In the genomic region with DNA sequence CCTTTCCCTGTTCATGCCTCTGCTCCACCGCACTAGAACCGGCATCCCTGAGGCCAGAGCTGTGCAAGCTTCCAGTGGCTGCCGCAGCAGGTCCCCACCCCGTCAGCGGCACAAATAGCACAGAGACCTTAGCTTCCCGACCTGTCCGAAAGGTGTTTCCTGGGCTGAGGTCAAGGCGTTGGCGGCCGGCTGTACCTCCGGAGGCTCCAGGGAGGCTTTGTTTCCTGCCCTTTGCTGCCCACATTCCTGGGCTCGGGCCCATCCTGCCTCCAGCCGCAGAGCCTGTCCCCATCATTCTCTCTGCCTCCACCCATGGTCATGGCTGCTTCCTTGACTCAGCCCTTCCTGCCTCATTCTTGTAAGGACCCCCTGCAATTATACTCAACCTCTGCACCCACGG, we compare ENCODE assay signal across 21 cellular contexts. TPM values are rescaled to one million over a fixed set of nuclear protein-coding genes. Genes with fewer than 3 reads are reported as not detected.
"Had no signal": no experiment of that assay in that cellular context is flagged by ENCODE, and none has a peak within 500 bp of the region (broad histone marks: within the 10 kb centered on the region; RNA-seq: fewer than 3 reads in every experiment).

No MANE protein-coding gene starts in this region.

- H3K4me3 ChIP-seq: esophagus squamous epithelium, gastrocnemius medialis, heart left ventricle, neural progenitor cell, prostate gland, thoracic aorta, upper lobe of right lung had no signal

- H3K36me3 Mint-ChIP-seq: activated naive CD4-positive, alpha-beta T cell treated with anti-CD3 and anti-CD28 coated beads, Interleukin-2, amount 50 U/mL, for 72 hours; memory B cell; neural progenitor cell; T-cell had no signal

- H3K4me3 Mint-ChIP-seq: brain; effector memory CD8-positive, alpha-beta T cell; memory B cell; naive B cell; neural progenitor cell; T-cell; T-helper 2 cell treated with Interferon-gamma antibody and Interleukin-4, amounts not matched to agents 5 μg/mL and 100 μg/mL, for 36 hours had no signal

- H3K9me3 Mint-ChIP-seq: activated naive CD4-positive, alpha-beta T cell treated with anti-CD3 and anti-CD28 coated beads, Interleukin-2, amount 50 U/mL, for 72 hours; effector memory CD8-positive, alpha-beta T cell; naive B cell; neural progenitor cell; T-cell; T-helper 2 cell treated with Interferon-gamma antibody and Interleukin-4, amounts not matched to agents 5 μg/mL and 100 μg/mL, for 36 hours had no signal

- H3K27ac ChIP-seq: esophagus squamous epithelium, gastrocnemius medialis, heart left ventricle, neural progenitor cell, prostate gland, thoracic aorta, upper lobe of right lung had no signal

- H3K4me1 ChIP-seq: esophagus squamous epithelium, gastrocnemius medialis, heart left ventricle, neural progenitor cell, prostate gland, upper lobe of right lung had no signal

- H3K4me1 Mint-ChIP-seq: memory B cell, neural progenitor cell, T-cell had no signal

- H3K27me3 ChIP-seq: gastrocnemius medialis, neural progenitor cell, upper lobe of right lung had no signal

- H3K27ac Mint-ChIP-seq: activated naive CD4-positive, alpha-beta T cell treated with anti-CD3 and anti-CD28 coated beads, Interleukin-2, amount 50 U/mL, for 72 hours; effector memory CD8-positive, alpha-beta T cell; memory B cell; naive B cell; neural progenitor cell; T-cell; T-helper 2 cell treated with Interferon-gamma antibody and Interleukin-4, amounts not matched to agents 5 μg/mL and 100 μg/mL, for 36 hours had no signal

- H3K36me3 ChIP-seq: gastrocnemius medialis, heart left ventricle, neural progenitor cell, prostate gland, thoracic aorta, upper lobe of right lung had no signal

- DNase-seq: activated gamma-delta T cell treated with Interleukin-2 at 50 U/mL for 16 hours; activated T-cell treated with anti-CD3 and anti-CD28 coated beads, Interleukin-2, amount 50 U/mL, for 1 hour; aorta; effector memory CD8-positive, alpha-beta T cell; esophagus squamous epithelium; gastrocnemius medialis; heart left ventricle; left cardiac atrium; naive B cell; stimulated activated CD4-positive, alpha-beta T cell treated with anti-CD3 and anti-CD28 coated beads, Interleukin-4, amount 100 ng/mL, for 24 hours; stimulated activated naive CD4-positive, alpha-beta T cell treated with Interleukin-2 at 50 U/mL for 16 hours; T-cell; upper lobe of right lung had no signal

- ATAC-seq: activated naive CD4-positive, alpha-beta T cell treated with anti-CD3 and anti-CD28 coated beads, Interleukin-2, amount 50 U/mL, for 72 hours; effector memory CD8-positive, alpha-beta T cell; gastrocnemius medialis; heart left ventricle; T-cell had no signal

- H2AFZ ChIP-seq: neural progenitor cell had no signal

- H3K9me3 ChIP-seq: esophagus squamous epithelium, gastrocnemius medialis, heart left ventricle, prostate gland, thoracic aorta, upper lobe of right lung had no signal

- H3K4me2 ChIP-seq: neural progenitor cell had no signal

- H3K9ac ChIP-seq: neural progenitor cell had no signal

RNA-seq across cellular contexts. Expression of a gene that starts 31.2 kb away (rescaled TPM):
- total RNA-seq: dermis microvascular lymphatic vessel endothelial cell, gastrocnemius medialis had no signal
- polyA plus RNA-seq: aorta had no signal
